Comparison of ENCODE assay signal across 27 cellular contexts in the genomic region with DNA sequence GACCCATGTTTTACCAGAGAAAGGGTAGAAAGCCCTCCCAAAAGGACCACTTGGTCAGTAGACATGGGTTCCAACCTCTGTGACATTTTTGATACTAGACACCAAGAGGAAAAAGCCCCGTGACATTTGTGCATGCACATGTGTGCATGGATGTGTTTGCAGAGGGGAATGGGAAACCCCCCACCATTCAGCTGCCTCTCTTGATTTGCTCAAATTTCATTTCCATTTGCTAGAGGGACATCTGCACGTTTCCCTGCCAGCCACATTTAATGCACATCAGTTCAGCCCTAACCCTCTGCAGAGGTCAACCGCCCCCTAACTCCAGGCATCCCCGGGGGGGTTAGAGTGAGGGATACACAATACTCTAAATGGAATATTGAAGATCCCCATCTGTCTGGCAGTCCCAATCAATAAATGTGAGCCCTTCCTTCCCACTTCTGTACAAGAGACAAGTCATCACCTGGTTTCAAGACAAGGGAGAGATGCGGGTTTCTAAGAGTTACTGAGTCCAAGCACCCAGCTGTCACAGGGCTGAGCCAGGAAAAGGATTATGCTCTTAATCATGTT.
DNase-seq lines count a peak whose midpoint lies in the region; ATAC-seq, FAIRE-seq and TF ChIP-seq lines count a peak whose summit lies in the region.
"Had no signal": no experiment of that assay in that cellular context is flagged by ENCODE, and none has a peak within 500 bp of the region (broad histone marks: within the 10 kb centered on the region; RNA-seq: fewer than 3 reads in every experiment).

No MANE protein-coding gene starts in this region.

- H3K27ac ChIP-seq in KOPT-K1 (ENCODE audit: low read depth, low read length, poor library complexity, severe bottlenecking) (peak overlapping the region; percentile 15), Karpas-422 (ENCODE audit: low read length) (no peak overlapping the region)
- H3K27ac ChIP-seq: body of pancreas, gastrocnemius medialis, hepatocyte had no signal

- H3K9ac ChIP-seq in Karpas-422 (ENCODE audit: low read length): no peak overlapping the region

- H4K20me1 ChIP-seq in Karpas-422 (ENCODE audit: insufficient read depth, low read depth, low read length): no peaks in the 10 kb centered on the region

- no peaks in the 10 kb centered on the region for H3K79me2 ChIP-seq in Karpas-422 (ENCODE audit: low read length)
- H3K79me2 ChIP-seq: hepatocyte had no signal

- H3K9me3 ChIP-seq in KOPT-K1 (ENCODE audit: insufficient read depth, low read length, poor library complexity, severe bottlenecking) (no peaks in the 10 kb centered on the region), Karpas-422 (ENCODE audit: low read length) (no peaks in the 10 kb centered on the region)
- H3K9me3 ChIP-seq: body of pancreas, gastrocnemius medialis had no signal

- TF ChIP-seq CTCF in bronchial epithelial cell (IDR thresholded peaks at IDR 0.05; ENCODE audit: insufficient read depth, low read length, severe bottlenecking): no peak

- no peak for ATAC-seq in stimulated activated naive CD8-positive, alpha-beta T cell treated with anti-CD3 and anti-CD28 coated beads, Interleukin-15, Interleukin-2, amounts not matched to agents 100 U/mL and 50 U/mL, for 24 hours
- ATAC-seq in GM21423 (IDR thresholded peaks at IDR 0.05; ENCODE audit: unreplicated experiment): no peak
- ATAC-seq: body of pancreas; left cardiac atrium; natural killer cell treated with Interleukin-12 subunit alpha and Interleukin-12 subunit beta and Interleukin-15 and Interleukin-18, amount 100 ng/mL, for 72 hours; stimulated activated effector memory CD8-positive, alpha-beta T cell treated with anti-CD3 and anti-CD28 coated beads, Interleukin-12 subunit alpha, Interleukin-12 subunit beta, amount 100 ng/mL, for 72 hours had no signal

- peak; percentile 52 for FAIRE-seq in bronchial epithelial cell (lab: Jason Lieb, UNC)
- FAIRE-seq: endothelial cell of umbilical vein, G401.6 had no signal

- no peaks in the 10 kb centered on the region for H3K27me3 ChIP-seq in bronchial epithelial cell (ENCODE audit: control insufficient read depth, insufficient read depth, low read length)
- H3K27me3 ChIP-seq in Karpas-422 (ENCODE audit: low read length): no peaks in the 10 kb centered on the region
- H3K27me3 ChIP-seq: body of pancreas, dorsolateral prefrontal cortex, gastrocnemius medialis, hepatocyte had no signal

- H3K9me2 ChIP-seq in Karpas-422 (replicated peaks; ENCODE audit: insufficient read depth, low read length): no peaks in the 10 kb centered on the region

- no peak overlapping the region for H2AFZ ChIP-seq in Karpas-422 (ENCODE audit: low read length)
- H2AFZ ChIP-seq: GM23338, hepatocyte had no signal

- no peak overlapping the region for H3K4me3 ChIP-seq in bronchial epithelial cell (ENCODE audit: low read depth, low read length)
- no peak overlapping the region for H3K4me3 ChIP-seq in Karpas-422 (ENCODE audit: low read length)
- H3K4me3 ChIP-seq: body of pancreas, dorsolateral prefrontal cortex, gastrocnemius medialis, GM23338, hepatocyte had no signal

- H3K4me2 ChIP-seq in Karpas-422 (ENCODE audit: low read depth, low read length, poor library complexity, severe bottlenecking): no peak overlapping the region
- H3K4me2 ChIP-seq: GM23338, hepatocyte had no signal

- DNase-seq in COLO668 (lab: John Stamatoyannopoulos, UW; ENCODE audit: unreplicated experiment) (peak; percentile 15), NCI-H82 (lab: John Stamatoyannopoulos, UW) (peak; percentile 91), bronchial epithelial cell (ENCODE audit: low read depth) (no peak), NOMO-1 (lab: John Stamatoyannopoulos, UW; ENCODE audit: unreplicated experiment in 2 of 2) (no peak), Karpas-422 (no peak)
- no peak for DNase-seq in stimulated activated naive CD8-positive, alpha-beta T cell treated with anti-CD3 and anti-CD28 coated beads, Interleukin-15, Interleukin-2, amounts not matched to agents 100 U/mL and 50 U/mL, for 24 hours
- DNase-seq: activated CD4-positive, alpha-beta memory T cell treated with anti-CD3 and anti-CD28 coated beads for 36 hours; activated CD4-positive, alpha-beta T cell treated with anti-CD3 and anti-CD28 coated beads for 1 hour; activated naive CD4-positive, alpha-beta T cell treated with anti-CD3 and anti-CD28 coated beads for 36 hours; body of pancreas; dorsolateral prefrontal cortex; gastrocnemius medialis; left cardiac atrium; MV-4-11; NCI-H1694 treated with DMSO at 0.1 percent for 48 hours; Right ventricle myocardium superior; stimulated activated CD4-positive, alpha-beta T cell treated with anti-CD3 and anti-CD28 coated beads, Interleukin-15, amount 100 ng/mL, for 24 hours; stimulated activated CD4-positive, alpha-beta T cell treated with anti-CD3 and anti-CD28 coated beads, Interleukin-4, amount 100 ng/mL, for 4 hours; substantia nigra had no signal

- H3K36me3 ChIP-seq in KOPT-K1 (ENCODE audit: insufficient read depth, low read length): no peaks in the 10 kb centered on the region
- H3K36me3 ChIP-seq in bronchial epithelial cell (ENCODE audit: control insufficient read depth, insufficient read depth, low read length): no peaks in the 10 kb centered on the region
- no peaks in the 10 kb centered on the region for H3K36me3 ChIP-seq in Karpas-422 (ENCODE audit: insufficient read depth, low read length)
- H3K36me3 ChIP-seq: gastrocnemius medialis had no signal

- H3K4me1 ChIP-seq in Karpas-422 (ENCODE audit: low read length): no peaks in the 10 kb centered on the region

Comparison
In these comparisons a context has a peak if more than half of its experiments do, and no peak if none do; other contexts are left out.
1. DNase-seq: peak in COLO668 (single experiment) and NCI-H82 (single experiment); none in bronchial epithelial cell (single experiment), stimulated activated naive CD8-positive, alpha-beta T cell treated with anti-CD3 and anti-CD28 coated beads, Interleukin-15, Interleukin-2, amounts not matched to agents 100 U/mL and 50 U/mL, for 24 hours (single experiment), NOMO-1 (0 of 2) and Karpas-422 (single experiment).